Comparison of ENCODE assay signal across 27 cellular contexts in the genomic region with DNA sequence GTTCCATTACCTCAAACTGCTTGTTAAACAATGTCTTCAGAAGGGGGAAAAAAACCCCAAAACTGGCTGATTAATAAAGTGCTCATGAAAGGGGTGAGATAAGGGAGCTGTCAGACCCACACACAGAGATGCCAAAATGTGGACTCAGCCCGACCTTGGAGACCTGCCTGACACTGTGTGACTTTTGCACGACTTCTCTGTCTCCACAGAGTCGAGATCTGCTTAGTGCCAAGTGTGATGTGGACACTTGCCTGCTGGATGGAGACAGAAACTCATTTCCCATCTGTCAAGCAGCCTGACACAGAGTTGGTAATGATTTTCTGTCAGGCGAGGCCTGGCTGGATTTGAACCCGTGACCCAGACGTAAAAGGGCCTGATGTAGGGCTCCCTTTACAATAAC. TPM values are rescaled to one million over a fixed set of nuclear protein-coding genes. Genes with fewer than 3 reads are reported as not detected.
DNase-seq lines count a peak whose midpoint lies in the region; ATAC-seq and TF ChIP-seq lines count a peak whose summit lies in the region.
"Had no signal": no experiment of that assay in that cellular context is flagged by ENCODE, and none has a peak within 500 bp of the region (broad histone marks: within the 10 kb centered on the region; RNA-seq: fewer than 3 reads in every experiment).

No MANE protein-coding gene starts in this region.

- 36 to 47% (median 40%) methylated on average over 2 to 6 of the region's 6 CpGs for WGBS in adrenal gland, 4 donors
- WGBS in lung, 2 donors, result 62 to 83% methylated on average over 6 of the region's 6 CpGs

- H3K4me1 Mint-ChIP-seq in activated CD4-positive, alpha-beta memory T cell treated with anti-CD3 and anti-CD28 coated beads for 36 hours (ENCODE audit: low read depth), result peaks cover 36% of the 10 kb centered on the region
- H3K4me1 Mint-ChIP-seq in activated CD4-positive, alpha-beta memory T cell treated with anti-CD3 and anti-CD28 coated beads, Interleukin-2, amount 10 ng/mL, durations not matched to agents 7 days and 5 days, result peaks cover 9% of the 10 kb centered on the region

- no peaks in the 10 kb centered on the region for H3K27me3 ChIP-seq in adrenal gland
- no peaks in the 10 kb centered on the region for H3K27me3 ChIP-seq in lung (ENCODE audit: control insufficient read depth, insufficient read depth)
- H3K27me3 ChIP-seq in effector memory CD4-positive, alpha-beta T cell (replicated peaks; ENCODE audit: control insufficient read depth, insufficient read depth, low read length, poor library complexity, severe bottlenecking), result no peaks in the 10 kb centered on the region
- H3K27me3 ChIP-seq: BLaER1 treated with 17β-estradiol and CSF1 and Interleukin-3, amounts not matched to agents 10 nM and 100 nM; foreskin keratinocyte; hepatocyte; neural progenitor cell had no signal

- no peak for TF ChIP-seq POLR2A in adrenal gland (IDR thresholded peaks at IDR 0.05)

- peaks cover 2% of the 10 kb centered on the region for H3K27me3 Mint-ChIP-seq in activated CD4-positive, alpha-beta memory T cell treated with anti-CD3 and anti-CD28 coated beads for 36 hours
- no peaks in the 10 kb centered on the region for H3K27me3 Mint-ChIP-seq in activated CD4-positive, alpha-beta memory T cell treated with anti-CD3 and anti-CD28 coated beads, Interleukin-2, amount 10 ng/mL, durations not matched to agents 7 days and 5 days

- CTCF ChIA-PET in activated CD4-positive, alpha-beta memory T cell treated with anti-CD3 and anti-CD28 coated beads for 36 hours (lab: Charles Lee), result no interaction called here
- CTCF ChIA-PET in activated CD4-positive, alpha-beta memory T cell treated with anti-CD3 and anti-CD28 coated beads, Interleukin-2, amount 10 ng/mL, durations not matched to agents 7 days and 5 days (lab: Charles Lee), result interaction anchor here (0.8 kb wide), 1 partner anchor 151 kb away, joined by 3 read pairs; no protein-coding TSS in a partner anchor

- no peaks in the 10 kb centered on the region for H3K9me3 Mint-ChIP-seq in activated CD4-positive, alpha-beta memory T cell treated with anti-CD3 and anti-CD28 coated beads for 36 hours
- no peaks in the 10 kb centered on the region for H3K9me3 Mint-ChIP-seq in activated CD4-positive, alpha-beta memory T cell treated with anti-CD3 and anti-CD28 coated beads, Interleukin-2, amount 10 ng/mL, durations not matched to agents 7 days and 5 days
- H3K9me3 Mint-ChIP-seq: immature natural killer cell, neural progenitor cell, WTC11 had no signal

- H3K36me3 Mint-ChIP-seq in activated CD4-positive, alpha-beta memory T cell treated with anti-CD3 and anti-CD28 coated beads for 36 hours, result no peaks in the 10 kb centered on the region
- no peaks in the 10 kb centered on the region for H3K36me3 Mint-ChIP-seq in activated CD4-positive, alpha-beta memory T cell treated with anti-CD3 and anti-CD28 coated beads, Interleukin-2, amount 10 ng/mL, durations not matched to agents 7 days and 5 days (ENCODE audit: low read depth)
- H3K36me3 Mint-ChIP-seq: neural progenitor cell, WTC11 had no signal

- H3K27ac Mint-ChIP-seq in activated CD4-positive, alpha-beta memory T cell treated with anti-CD3 and anti-CD28 coated beads for 36 hours, result no peak overlapping the region
- H3K27ac Mint-ChIP-seq in activated CD4-positive, alpha-beta memory T cell treated with anti-CD3 and anti-CD28 coated beads, Interleukin-2, amount 10 ng/mL, durations not matched to agents 7 days and 5 days, result no peak overlapping the region
- H3K27ac Mint-ChIP-seq: immature natural killer cell, neural progenitor cell, WTC11 had no signal

- no peaks in the 10 kb centered on the region for H3K9me3 ChIP-seq in adrenal gland (replicated peaks in 1 of 3)
- H3K9me3 ChIP-seq in lung (ENCODE audit: control insufficient read depth in 2 of 2, insufficient read depth in 1 of 2, low read length in 1 of 2), result no peaks in the 10 kb centered on the region
- H3K9me3 ChIP-seq in effector memory CD4-positive, alpha-beta T cell (ENCODE audit: control insufficient read depth, low read length), result no peaks in the 10 kb centered on the region
- H3K9me3 ChIP-seq: BLaER1 treated with 17β-estradiol and CSF1 and Interleukin-3, amounts not matched to agents 10 nM and 100 nM; prostate gland had no signal

- no peaks in the 10 kb centered on the region for H3K36me3 ChIP-seq in adrenal gland (replicated peaks in 1 of 2)
- H3K36me3 ChIP-seq in lung (ENCODE audit: control insufficient read depth in 2 of 2, insufficient read depth in 2 of 2, low read length in 2 of 2), result no peaks in the 10 kb centered on the region
- no peaks in the 10 kb centered on the region for H3K36me3 ChIP-seq in effector memory CD4-positive, alpha-beta T cell (ENCODE audit: control insufficient read depth, insufficient read depth, low read length)
- H3K36me3 ChIP-seq: BLaER1 treated with 17β-estradiol and CSF1 and Interleukin-3, amounts not matched to agents 10 nM and 100 nM; neural progenitor cell; prostate gland had no signal

- DNase-seq in activated CD4-positive, alpha-beta memory T cell treated with anti-CD3 and anti-CD28 coated beads for 36 hours, result peak; percentile 24
- no peak for DNase-seq in activated CD4-positive, alpha-beta memory T cell treated with anti-CD3 and anti-CD28 coated beads, Interleukin-2, amount 10 ng/mL, durations not matched to agents 7 days and 5 days
- DNase-seq in AG20443 (ENCODE audit: low spot score) (peak; percentile 26), adrenal gland (peak; percentile 44 to 82 (median 54)), lung (ENCODE audit: low spot score) (peak; percentile 42)
- DNase-seq in effector memory CD4-positive, alpha-beta T cell, result no peak
- DNase-seq: activated gamma-delta T cell; Calu3; caudate nucleus; foreskin keratinocyte; GOT3; immature natural killer cell; KG1; mammary epithelial cell; NCI-H526 treated with DMSO at 0.1 percent for 48 hours; stimulated activated naive CD4-positive, alpha-beta T cell; T1000; trophoblast cell had no signal

- intact Hi-C loops in activated CD4-positive, alpha-beta memory T cell treated with anti-CD3 and anti-CD28 coated beads for 36 hours (cut with micrococcal nuclease), result no loop called here
- intact Hi-C loops in adrenal gland (cut with DNase I), result no loop called here

- H3K4me1 ChIP-seq in adrenal gland (replicated peaks in 1 of 2) (peaks cover 20 to 39% of the 10 kb centered on the region in 2 donors), lung (ENCODE audit: control insufficient read depth in 2 of 2, insufficient read depth in 2 of 2, low read length in 2 of 2) (peaks cover 3 to 16% of the 10 kb centered on the region in 2 donors)
- H3K4me1 ChIP-seq in effector memory CD4-positive, alpha-beta T cell (ENCODE audit: control insufficient read depth, insufficient read depth, low read length, poor library complexity, severe bottlenecking), result peaks cover 10% of the 10 kb centered on the region
- H3K4me1 ChIP-seq: neural progenitor cell, prostate gland had no signal

- no peak for ATAC-seq in lung (ENCODE audit: insufficient read depth, low FRiP score)
- no peak for ATAC-seq in HG03439 (IDR thresholded peaks at IDR 0.05; ENCODE audit: unreplicated experiment)
- ATAC-seq in GM21381 (IDR thresholded peaks at IDR 0.05; ENCODE audit: unreplicated experiment), result no peak
- ATAC-seq: foreskin keratinocyte, WTC11 had no signal

- POLR2A ChIA-PET in activated CD4-positive, alpha-beta memory T cell treated with anti-CD3 and anti-CD28 coated beads for 36 hours (lab: Charles Lee), result no interaction called here
- POLR2A ChIA-PET in activated CD4-positive, alpha-beta memory T cell treated with anti-CD3 and anti-CD28 coated beads, Interleukin-2, amount 10 ng/mL, durations not matched to agents 7 days and 5 days (lab: Charles Lee), result no interaction called here

- no peak overlapping the region for H3K4me3 Mint-ChIP-seq in activated CD4-positive, alpha-beta memory T cell treated with anti-CD3 and anti-CD28 coated beads for 36 hours
- no peak overlapping the region for H3K4me3 Mint-ChIP-seq in activated CD4-positive, alpha-beta memory T cell treated with anti-CD3 and anti-CD28 coated beads, Interleukin-2, amount 10 ng/mL, durations not matched to agents 7 days and 5 days
- H3K4me3 Mint-ChIP-seq: immature natural killer cell, neural progenitor cell, WTC11 had no signal

- TF ChIP-seq CTCF in adrenal gland (IDR thresholded peaks at IDR 0.05), result no peak
- TF ChIP-seq CTCF in lung (IDR thresholded peaks at IDR 0.05; ENCODE audit: control extremely low read depth, extremely low read depth), result no peak

- H3K4me3 ChIP-seq in adrenal gland (no peak overlapping the region), lung (no peak overlapping the region)
- no peak overlapping the region for H3K4me3 ChIP-seq in effector memory CD4-positive, alpha-beta T cell (ENCODE audit: insufficient read depth, low read depth, low read length, poor library complexity, severe bottlenecking)
- H3K4me3 ChIP-seq: BLaER1 treated with 17β-estradiol and CSF1 and Interleukin-3, amounts not matched to agents 10 nM and 100 nM; hepatocyte; neural progenitor cell; prostate gland had no signal

- H3K27ac ChIP-seq in adrenal gland (peak overlapping the region in 2 of 5 donors; percentile 23 to 35), lung (ENCODE audit: low read depth in 1 of 2, low read length in 1 of 2) (no peak overlapping the region)
- no peak overlapping the region for H3K27ac ChIP-seq in effector memory CD4-positive, alpha-beta T cell (ENCODE audit: insufficient read depth, low read length, poor library complexity, severe bottlenecking)
- H3K27ac ChIP-seq: BLaER1 treated with 17β-estradiol and CSF1 and Interleukin-3, amounts not matched to agents 10 nM and 100 nM; foreskin keratinocyte; hepatocyte; neural progenitor cell; prostate gland had no signal

RNA-seq across cellular contexts. Expression of a gene that starts 31.6 kb away (rescaled TPM):
- total RNA-seq in activated CD4-positive, alpha-beta memory T cell treated with anti-CD3 and anti-CD28 coated beads for 36 hours, result under 1 TPM in 1 of 2 experiments, not detected in 1; 0.21 TPM
- not detected for total RNA-seq in activated CD4-positive, alpha-beta memory T cell treated with anti-CD3 and anti-CD28 coated beads, Interleukin-2, amount 10 ng/mL, durations not matched to agents 7 days and 5 days
- total RNA-seq in adrenal gland (under 1 TPM in 1 of 8 donors, not detected in 7; 0.14 TPM), lung (under 1 TPM; 0.60 to 0.86 TPM)
- polyA plus RNA-seq in adrenal gland (1 to 10 TPM in 1 of 3 donors, under 1 TPM in 2; 0.40 to 1.1 (median 0.80) TPM), lung (under 1 TPM; 0.22 to 0.53 TPM)
- total RNA-seq: Calu3, dermis microvascular lymphatic vessel endothelial cell, foreskin keratinocyte, hepatocyte, mammary epithelial cell, skeletal muscle tissue, WTC11 had no signal
- polyA plus RNA-seq: foreskin keratinocyte, hepatocyte, immature natural killer cell, mammary epithelial cell had no signal

Comparison
In these comparisons a context has a peak if more than half of its experiments do, and no peak if none do; other contexts are left out.
1. DNase-seq: peak in activated CD4-positive, alpha-beta memory T cell treated with anti-CD3 and anti-CD28 coated beads for 36 hours (single experiment), AG20443 (single experiment), adrenal gland (7 of 7) and lung (single experiment); none in activated CD4-positive, alpha-beta memory T cell treated with anti-CD3 and anti-CD28 coated beads, Interleukin-2, amount 10 ng/mL, durations not matched to agents 7 days and 5 days (single experiment) and effector memory CD4-positive, alpha-beta T cell (0 of 3).